21 cellular contexts compared by ENCODE assay signal in the genomic region with DNA sequence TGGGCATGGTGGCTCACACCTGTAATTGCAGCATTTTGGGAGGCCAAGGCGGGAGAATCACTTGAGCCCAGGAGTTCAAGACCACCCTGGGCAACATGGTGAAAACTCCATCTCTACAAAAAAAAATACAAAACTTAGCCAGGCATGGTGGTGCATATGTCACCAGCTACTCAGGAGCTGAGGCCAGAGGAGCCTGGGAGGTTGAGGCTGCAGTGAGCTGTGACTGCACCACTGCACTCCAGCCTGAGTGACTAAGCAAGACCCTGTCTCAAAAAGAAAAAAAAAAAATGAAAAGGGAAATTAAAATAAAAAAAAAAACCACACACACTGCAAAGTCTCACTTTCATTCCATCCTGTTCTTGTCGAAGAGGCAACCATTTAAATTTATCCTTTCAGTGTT.
"Had no signal": no experiment of that assay in that cellular context is flagged by ENCODE, and none has a peak within 500 bp of the region (broad histone marks: within the 10 kb centered on the region; RNA-seq: fewer than 3 reads in every experiment).

No MANE protein-coding gene starts in this region.

- ATAC-seq: foreskin keratinocyte; gastroesophageal sphincter; heart left ventricle; left lobe of liver; naive thymus-derived CD4-positive, alpha-beta T cell; sciatic nerve had no signal

- H3K36me3 Mint-ChIP-seq: memory B cell; mesothelial cell of epicardium; naive thymus-derived CD4-positive, alpha-beta T cell had no signal

- H3K4me3 Mint-ChIP-seq: memory B cell; mesothelial cell of epicardium; naive thymus-derived CD4-positive, alpha-beta T cell; nephron; neural progenitor cell had no signal

- DNase-seq: dorsolateral prefrontal cortex; effector CD4-positive, alpha-beta T cell; foreskin keratinocyte; heart left ventricle; kidney; naive thymus-derived CD4-positive, alpha-beta T cell; stimulated activated CD4-positive, alpha-beta T cell treated with anti-CD3 and anti-CD28 coated beads, Interleukin-12 subunit alpha, Interleukin-12 subunit beta, amount 100 ng/mL, for 4 hours; stimulated activated CD4-positive, alpha-beta T cell treated with anti-CD3 and anti-CD28 coated beads, Interleukin-1b, Interleukin-23, amount 100 ng/mL, for 48 hours; stimulated activated CD4-positive, alpha-beta T cell treated with anti-CD3 and anti-CD28 coated beads, Interleukin-4, amount 100 ng/mL, for 1 hour; stimulated activated CD8-positive, alpha-beta memory T cell treated with anti-CD3 and anti-CD28 coated beads, Interleukin-4, amount 100 ng/mL, for 48 hours; stimulated activated naive CD4-positive, alpha-beta T cell treated with Interleukin-2 at 50 U/mL for 16 hours; stomach; thyroid gland; trophoblast cell had no signal

- H3K27me3 Mint-ChIP-seq: memory B cell had no signal

- H3K9me3 Mint-ChIP-seq: nephron had no signal

- H3K27ac Mint-ChIP-seq: memory B cell; mesothelial cell of epicardium; naive thymus-derived CD4-positive, alpha-beta T cell; nephron; neural progenitor cell had no signal

- H3K4me1 Mint-ChIP-seq: memory B cell had no signal
